ENCODE assay signal across 9 cellular contexts in the genomic region with DNA sequence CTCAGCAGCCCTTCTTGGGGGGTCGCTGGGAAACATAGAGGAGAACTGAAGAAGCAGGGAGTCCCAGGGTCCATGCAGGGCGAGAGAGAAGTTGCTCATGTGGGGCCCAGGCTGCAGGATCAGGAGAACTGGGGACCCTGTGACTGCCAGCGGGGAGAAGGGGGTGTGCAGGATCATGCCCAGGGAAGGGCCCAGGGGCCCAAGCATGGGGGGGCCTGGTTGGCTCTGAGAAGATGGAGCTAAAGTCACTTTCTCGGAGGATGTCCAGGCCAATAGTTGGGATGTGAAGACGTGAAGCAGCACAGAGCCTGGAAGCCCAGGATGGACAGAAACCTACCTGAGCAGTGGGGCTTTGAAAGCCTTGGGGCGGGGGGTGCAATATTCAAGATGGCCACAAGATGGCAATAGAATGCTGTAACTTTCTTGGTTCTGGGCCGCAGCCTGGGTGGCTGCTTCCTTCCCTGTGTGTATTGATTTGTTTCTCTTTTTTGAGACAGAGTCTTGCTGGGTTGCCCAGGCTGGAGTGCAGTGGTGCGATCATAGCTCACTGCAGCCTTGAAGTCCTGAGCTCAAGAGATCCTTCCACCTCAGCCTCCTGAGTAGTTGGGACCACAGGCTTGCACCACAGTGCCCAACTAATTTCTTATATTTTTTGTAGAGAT. TPM values are rescaled to one million over a fixed set of nuclear protein-coding genes. Genes with fewer than 3 reads are reported as not detected.
DNase-seq lines count a peak whose midpoint lies in the region; ATAC-seq and TF ChIP-seq lines count a peak whose summit lies in the region.
"Had no signal": no experiment of that assay in that cellular context is flagged by ENCODE, and none has a peak within 500 bp of the region (broad histone marks: within the 10 kb centered on the region; RNA-seq: fewer than 3 reads in every experiment).

No MANE protein-coding gene starts in this region.

- intact Hi-C loops in mucosa of descending colon (cut with DNase I, micrococcal nuclease): loop anchor here in 1 of 2 donors (10.0 kb wide), 1 partner anchor 212 kb away; no protein-coding TSS in a partner anchor

- TF ChIP-seq CTCF in HL-60 (IDR thresholded peaks at IDR 0.05; ENCODE audit: insufficient read depth, low read length) (peak; percentile 91), endothelial cell (IDR thresholded peaks at IDR 0.05; ENCODE audit: unreplicated experiment) (peak; percentile 95), mucosa of descending colon (IDR thresholded peaks at IDR 0.05) (peak; percentile 93)

- no peak overlapping the region for H3K27ac ChIP-seq in HL-60 (replicated peaks)

- CTCF ChIA-PET in activated CD8-positive, alpha-beta memory T cell treated with anti-CD3 and anti-CD28 coated beads, Interleukin-2, amount 10 ng/mL, durations not matched to agents 7 days and 5 days (lab: Charles Lee): interaction anchor here (0.8 to 5.3 kb wide), 14 partner anchors 9 to 284 kb away, joined by 3 to 39 read pairs (median 4); no protein-coding TSS in a partner anchor

- peak; percentile 94 for ATAC-seq in activated CD8-positive, alpha-beta memory T cell treated with anti-CD3 and anti-CD28 coated beads, Interleukin-2, amount 10 ng/mL, durations not matched to agents 7 days and 5 days
- peak; percentile 94 for ATAC-seq in mucosa of descending colon
- ATAC-seq in GM18867 (IDR thresholded peaks at IDR 0.05; ENCODE audit: unreplicated experiment): no peak

- no peaks in the 10 kb centered on the region for H3K9me3 Mint-ChIP-seq in activated CD8-positive, alpha-beta memory T cell treated with anti-CD3 and anti-CD28 coated beads, Interleukin-2, amount 10 ng/mL, durations not matched to agents 7 days and 5 days (ENCODE audit: low read depth)
- no peaks in the 10 kb centered on the region for H3K9me3 Mint-ChIP-seq in endothelial cell (ENCODE audit: unreplicated experiment)

- H3K36me3 ChIP-seq in NT2/D1 (ENCODE audit: insufficient read depth, insufficient read length, low read length): no peaks in the 10 kb centered on the region
- no peaks in the 10 kb centered on the region for H3K36me3 ChIP-seq in mucosa of descending colon (ENCODE audit: low read depth)

- peaks cover 1% of the 10 kb centered on the region for H3K4me1 ChIP-seq in NT2/D1 (ENCODE audit: insufficient read depth, insufficient read length)
- peaks cover 10% of the 10 kb centered on the region for H3K4me1 ChIP-seq in mucosa of descending colon (ENCODE audit: low read depth)

- peak; percentile 92 for DNase-seq in D341Med (ENCODE audit: low spot score)
- peak; percentile 16 to 60 for DNase-seq in HL-60 (ENCODE audit: low read depth in 1 of 2, low spot score in 1 of 2)
- DNase-seq in NT2/D1 (ENCODE audit: low read depth, low spot score): peak; percentile 60
- DNase-seq in activated CD8-positive, alpha-beta memory T cell treated with anti-CD3 and anti-CD28 coated beads, Interleukin-2, amount 10 ng/mL, durations not matched to agents 7 days and 5 days: peak; percentile 80
- peak; percentile 80 for DNase-seq in endothelial cell (ENCODE audit: low spot score)
- DNase-seq in mucosa of descending colon: peak in 2 of 3 donors; percentile 63 to 89
- DNase-seq in stimulated activated CD8-positive, alpha-beta memory T cell treated with anti-CD3 and anti-CD28 coated beads, Interleukin-4, amount 100 ng/mL, for 48 hours: peak; percentile 86

- H3K9ac ChIP-seq in NT2/D1 (ENCODE audit: insufficient read length, low read depth): peak overlapping the region; percentile 28

- H3K4me3 Mint-ChIP-seq in activated CD8-positive, alpha-beta memory T cell treated with anti-CD3 and anti-CD28 coated beads, Interleukin-2, amount 10 ng/mL, durations not matched to agents 7 days and 5 days: no peak overlapping the region
- H3K4me3 Mint-ChIP-seq in endothelial cell (ENCODE audit: unreplicated experiment): no peak overlapping the region

- H3K27me3 ChIP-seq in HL-60 (ENCODE audit: insufficient read depth, poor library complexity, severe bottlenecking): no peaks in the 10 kb centered on the region
- H3K27me3 ChIP-seq in NT2/D1 (ENCODE audit: insufficient read depth, insufficient read length): no peaks in the 10 kb centered on the region

- H3K27me3 Mint-ChIP-seq in activated CD8-positive, alpha-beta memory T cell treated with anti-CD3 and anti-CD28 coated beads, Interleukin-2, amount 10 ng/mL, durations not matched to agents 7 days and 5 days: no peaks in the 10 kb centered on the region
- H3K27me3 Mint-ChIP-seq in endothelial cell (ENCODE audit: unreplicated experiment): peaks cover 6% of the 10 kb centered on the region

- H3K36me3 Mint-ChIP-seq in activated CD8-positive, alpha-beta memory T cell treated with anti-CD3 and anti-CD28 coated beads, Interleukin-2, amount 10 ng/mL, durations not matched to agents 7 days and 5 days: no peaks in the 10 kb centered on the region
- no peaks in the 10 kb centered on the region for H3K36me3 Mint-ChIP-seq in endothelial cell (ENCODE audit: low read depth, unreplicated experiment)

- H3K9me3 ChIP-seq in NT2/D1 (ENCODE audit: insufficient read depth, low read length) (no peaks in the 10 kb centered on the region), mucosa of descending colon (no peaks in the 10 kb centered on the region)

- peaks cover 3% of the 10 kb centered on the region for H3K4me1 Mint-ChIP-seq in activated CD8-positive, alpha-beta memory T cell treated with anti-CD3 and anti-CD28 coated beads, Interleukin-2, amount 10 ng/mL, durations not matched to agents 7 days and 5 days
- H3K4me1 Mint-ChIP-seq in endothelial cell (ENCODE audit: unreplicated experiment): peaks cover 6% of the 10 kb centered on the region

- no peak overlapping the region for H3K27ac Mint-ChIP-seq in activated CD8-positive, alpha-beta memory T cell treated with anti-CD3 and anti-CD28 coated beads, Interleukin-2, amount 10 ng/mL, durations not matched to agents 7 days and 5 days
- H3K27ac Mint-ChIP-seq in endothelial cell (ENCODE audit: unreplicated experiment): no peak overlapping the region

- H3K4me3 ChIP-seq in HL-60 (replicated peaks; ENCODE audit: insufficient read depth, low read length): no peak overlapping the region
- H3K4me3 ChIP-seq in NT2/D1 (ENCODE audit: insufficient read length, low read depth): no peak overlapping the region
- H3K4me3 ChIP-seq in mucosa of descending colon: no peak overlapping the region

RNA-seq across cellular contexts. Expression of a gene that starts 3.4 kb away (rescaled TPM):
- not detected for total RNA-seq in activated CD8-positive, alpha-beta memory T cell treated with anti-CD3 and anti-CD28 coated beads, Interleukin-2, amount 10 ng/mL, durations not matched to agents 7 days and 5 days
- total RNA-seq in endothelial cell (ENCODE audit: unreplicated experiment) (not detected), mucosa of descending colon (not detected)
- total RNA-seq: T-helper 2 cell treated with Interferon-gamma antibody and Interleukin-4, amounts not matched to agents 100 ng/mL and 5 ng/mL, for 36 hours had no signal

Comparison
In these comparisons a context has a peak if more than half of its experiments do, and no peak if none do; other contexts are left out.
1. DNase-seq: peak in every context shown above with its lines; median percentile 92 in D341Med; 86 in stimulated activated CD8-positive, alpha-beta memory T cell treated with anti-CD3 and anti-CD28 coated beads, Interleukin-4, amount 100 ng/mL, for 48 hours; 80 in activated CD8-positive, alpha-beta memory T cell treated with anti-CD3 and anti-CD28 coated beads, Interleukin-2, amount 10 ng/mL, durations not matched to agents 7 days and 5 days; 80 in endothelial cell; 76 in mucosa of descending colon; 60 in NT2/D1; 38 in HL-60.